1 cellular context compared by ENCODE assay signal in genomic region chr1:25232866-25233784, GRCh38.
TF ChIP-seq lines count a peak whose summit lies in the region.

No MANE protein-coding gene starts in this region.

TF ChIP-seq in K562, 482 proteins besides CTCF, POLR2A, EP300 and RAD21 (continued from another document and continues in another):
- TF ChIP-seq ZNF639 (CRISPR knock-in tag; conservative IDR thresholded peaks at IDR 0.05 in 1 of 2, IDR thresholded peaks at IDR 0.05 in 1 of 2) (peak in 1 of 2 experiments; percentile 36; a peak in 2 of 4 replicates), AFF4 (CRISPR knock-in tag; IDR thresholded peaks at IDR 0.05) (peak; percentile 95), PRDM10 (IDR thresholded peaks at IDR 0.05; ENCODE audit: partially characterized antibody) (peak; percentile 73), CLOCK (CRISPR knock-in tag; IDR thresholded peaks at IDR 0.05; ENCODE audit: borderline replicate concordance) (0 out of 2 replicates have a peak, but pooled peaks have one; percentile 14), BRF2 (IDR thresholded peaks at IDR 0.05; ENCODE audit: borderline replicate concordance, insufficient read depth, insufficient read length) (no peak), TRIM24 (IDR thresholded peaks at IDR 0.05) (no peak; a peak in 2 of 4 replicates), ATF7 (IDR thresholded peaks at IDR 0.05) (peak; percentile 83), SMARCA5 (IDR thresholded peaks at IDR 0.05) (0 out of 2 replicates have a peak, but pooled peaks have one; percentile 10), SMAD4 (CRISPR knock-in tag; conservative IDR thresholded peaks at IDR 0.05) (peak; percentile 38), CHD4 (IDR thresholded peaks at IDR 0.05; ENCODE audit: insufficient read depth, insufficient replicate concordance, low read depth, low read length, poor library complexity, severe bottlenecking) (no peak), ILF3 (IDR thresholded peaks at IDR 0.05; ENCODE audit: borderline replicate concordance) (peak; percentile 81; the same call in 1 of the 2 replicates), FOXK2 (conservative IDR thresholded peaks at IDR 0.05 in 1 of 2, IDR thresholded peaks at IDR 0.05 in 1 of 2; ENCODE audit: low read depth in 2 of 2) (peak; percentile 89), DIDO1 (tag; IDR thresholded peaks at IDR 0.05; ENCODE audit: low read depth) (no peak), ZMIZ1 (IDR thresholded peaks at IDR 0.05; ENCODE audit: low read depth in 2 of 2, low read length in 2 of 2) (peak in 1 of 2 experiments; percentile 33; a peak in 1 of 4 replicates), ATF4 (CRISPR knock-in tag; IDR thresholded peaks at IDR 0.05) (no peak), SNAPC5 (CRISPR knock-in tag; IDR thresholded peaks at IDR 0.05) (no peak), POU5F1 (IDR thresholded peaks at IDR 0.05; ENCODE audit: borderline replicate concordance, low read depth, low read length, partially characterized antibody) (no peak), MEIS2 (IDR thresholded peaks at IDR 0.05; ENCODE audit: partially characterized antibody) (peak; percentile 25), BRD9 (IDR thresholded peaks at IDR 0.05; ENCODE audit: low read depth, partially characterized antibody) (peak; percentile 95), THRAP3 (IDR thresholded peaks at IDR 0.05; ENCODE audit: borderline replicate concordance) (0 out of 2 replicates have a peak, but pooled peaks have one; percentile 37), PKNOX1 (IDR thresholded peaks at IDR 0.05) (peak; percentile 49), ATF3 (IDR thresholded peaks at IDR 0.05) (peak; percentile 73), ATF3 (CRISPR knock-in tag; conservative IDR thresholded peaks at IDR 0.05) (no peak; the same call in 1 of the 2 replicates), DLX4 (CRISPR knock-in tag; IDR thresholded peaks at IDR 0.05) (no peak), ZNF512 (tag; IDR thresholded peaks at IDR 0.05) (no peak), SMAD1 (IDR thresholded peaks at IDR 0.05; ENCODE audit: low read depth, low read length, partially characterized antibody) (peak; percentile 14)
